ENCODE assay signal across 18 cellular contexts in genomic region chr11:43930868-43931716, GRCh38. TPM values are rescaled to one million over a fixed set of nuclear protein-coding genes. Genes with fewer than 3 reads are reported as not detected.
DNase-seq lines count a peak whose midpoint lies in the region; ATAC-seq, FAIRE-seq and TF ChIP-seq lines count a peak whose summit lies in the region.
"Had no signal": no experiment of that assay in that cellular context is flagged by ENCODE, and none has a peak within 500 bp of the region (broad histone marks: within the 10 kb centered on the region; RNA-seq: fewer than 3 reads in every experiment).

No MANE protein-coding gene starts in this region.

- H3K27ac ChIP-seq in testis, result peak overlapping the region; percentile 71 to 85
- H3K27ac ChIP-seq: breast epithelium, dorsolateral prefrontal cortex, ovary, SJCRH30, transverse colon had no signal

- intact Hi-C loops in testis (cut with DNase I; ENCODE audit: low total_unique reads), result no loop called here

- H3K4me3 ChIP-seq in bronchial epithelial cell (ENCODE audit: low read depth, low read length) (no peak overlapping the region), testis (no peak overlapping the region)
- H3K4me3 ChIP-seq: breast epithelium, dorsolateral prefrontal cortex, ovary, SJCRH30, transverse colon had no signal

- no peak for TF ChIP-seq POLR2A in testis (IDR thresholded peaks at IDR 0.05)

- H3K27me3 ChIP-seq in bronchial epithelial cell (ENCODE audit: control insufficient read depth, insufficient read depth, low read length) (peaks cover 2% of the 10 kb centered on the region), testis (no peaks in the 10 kb centered on the region)
- H3K27me3 ChIP-seq: dorsolateral prefrontal cortex, ovary, SJCRH30, transverse colon had no signal

- ATAC-seq in left lobe of liver (peak; percentile 51), HG03108 (IDR thresholded peaks at IDR 0.05; ENCODE audit: unreplicated experiment) (no peak)
- ATAC-seq: stimulated activated naive CD8-positive, alpha-beta T cell treated with anti-CD3 and anti-CD28 coated beads, Interleukin-15, Interleukin-2, amounts not matched to agents 100 U/mL and 50 U/mL, for 24 hours had no signal

- H3K36me3 ChIP-seq in bronchial epithelial cell (ENCODE audit: control insufficient read depth, insufficient read depth, low read length) (no peaks in the 10 kb centered on the region), testis (ENCODE audit: low read depth, missing control alignments) (no peaks in the 10 kb centered on the region)
- H3K36me3 ChIP-seq: breast epithelium, ovary, SJCRH30, transverse colon had no signal

- DNase-seq in LHCN-M2 (ENCODE audit: low read depth) (peak; percentile 50), bronchial epithelial cell (ENCODE audit: low read depth) (no peak), left lobe of liver (ENCODE audit: low spot score) (no peak), testis (no peak), SKM-1 treated with dmso at 0.1 percent for 144 hours (lab: John Stamatoyannopoulos, UW; ENCODE audit: unreplicated experiment) (no peak), HuH-7 (ENCODE audit: low spot score) (no peak)
- DNase-seq: activated CD4-positive, CD25-positive, alpha-beta regulatory T cell treated with anti-CD3 and anti-CD28 coated beads, Interleukin-2, amount 50 U/mL, for 72 hours; dorsolateral prefrontal cortex; erythroblast; NCI-H1694 treated with DMSO at 0.1 percent for 48 hours; NCI-H774; OCI-M1; ovary; SJCRH30; stimulated activated naive CD8-positive, alpha-beta T cell treated with anti-CD3 and anti-CD28 coated beads, Interleukin-15, Interleukin-2, amounts not matched to agents 100 U/mL and 50 U/mL, for 24 hours; transverse colon had no signal

- FAIRE-seq in bronchial epithelial cell (lab: Jason Lieb, UNC), result peak; percentile 77

- peaks cover 61% of the 10 kb centered on the region for H3K4me1 ChIP-seq in testis
- H3K4me1 ChIP-seq: breast epithelium had no signal

- TF ChIP-seq CTCF in bronchial epithelial cell (IDR thresholded peaks at IDR 0.05; ENCODE audit: insufficient read depth, low read length, severe bottlenecking) (no peak), testis (IDR thresholded peaks at IDR 0.05) (no peak)

- WGBS in testis, 2 donors, result 56 to 60% methylated on average over 10 of the region's 10 CpGs

- H3K9me3 ChIP-seq in testis, result no peaks in the 10 kb centered on the region
- H3K9me3 ChIP-seq: breast epithelium, ovary, SJCRH30, transverse colon had no signal

RNA-seq across cellular contexts. Expression of gene C11orf96, which starts 11.3 kb away (rescaled TPM):
- total RNA-seq in LHCN-M2 (2014; rRNA removed), result not detected in 2 replicates
- polyA plus RNA-seq in LHCN-M2 (2012), result 0.07 TPM
- 0.26 TPM in 2 replicates for total RNA-seq in bronchial epithelial cell
- total RNA-seq in left lobe of liver, result 10.3 TPM
- 100 to 1,000 TPM; 207 TPM for total RNA-seq in testis
- 67.4 TPM for polyA plus RNA-seq in testis (ENCODE audit: insufficient read depth, low read depth, low replicate concordance)

RNA-seq across cellular contexts. Expression of gene ALKBH3, which starts 50.5 kb away (rescaled TPM):
- total RNA-seq in LHCN-M2 (2014; rRNA removed) (29.3 and 33.5 TPM in 2 replicates), bronchial epithelial cell (67.7 and 78.0 TPM in 2 replicates), left lobe of liver (14.6 TPM), testis (10 to 100 TPM; 39.9 to 45.8 TPM)
- polyA plus RNA-seq in LHCN-M2 (2012), result 20.6 TPM
- polyA plus RNA-seq in testis (ENCODE audit: insufficient read depth, low read depth, low replicate concordance), result 45.4 TPM

Comparison
In these comparisons a context has a peak if more than half of its experiments do, and no peak if none do; other contexts are left out.
1. RNA of gene C11orf96, which starts 11.3 kb away (total RNA-seq): 207 TPM in testis; 10.3 TPM in left lobe of liver (single experiment), 0.26 TPM in bronchial epithelial cell and not detected in LHCN-M2; every median in the first group is over 10 times any median in the second.